ENCODE assay signal across 1 cellular context in the genomic region with DNA sequence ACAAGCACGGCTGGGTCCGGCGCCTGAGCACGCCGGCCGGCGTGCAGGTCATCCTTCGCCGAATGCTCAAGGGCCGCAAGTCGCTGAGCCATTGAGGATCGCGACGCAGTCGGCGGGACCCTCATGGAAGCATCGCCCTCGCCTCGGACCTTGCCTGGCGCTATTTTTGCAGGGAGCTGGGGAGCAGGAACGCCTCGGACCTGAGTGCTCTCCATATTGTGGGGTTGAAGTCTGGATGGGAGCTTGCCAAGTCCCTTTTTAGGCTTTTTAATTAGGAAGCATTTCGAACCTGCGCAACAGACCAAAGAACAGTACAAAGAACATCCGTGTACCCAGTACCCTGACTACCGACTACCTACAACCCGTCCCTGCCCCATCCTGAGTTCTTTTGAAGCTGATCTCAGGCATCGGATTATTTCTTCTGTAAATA.
TF ChIP-seq lines count a peak whose summit lies in the region.

No MANE protein-coding gene starts in this region.

TF ChIP-seq in HepG2, 621 proteins besides CTCF, POLR2A, EP300 and RAD21 (continued from another document):
- TF ChIP-seq, protein P1, sequence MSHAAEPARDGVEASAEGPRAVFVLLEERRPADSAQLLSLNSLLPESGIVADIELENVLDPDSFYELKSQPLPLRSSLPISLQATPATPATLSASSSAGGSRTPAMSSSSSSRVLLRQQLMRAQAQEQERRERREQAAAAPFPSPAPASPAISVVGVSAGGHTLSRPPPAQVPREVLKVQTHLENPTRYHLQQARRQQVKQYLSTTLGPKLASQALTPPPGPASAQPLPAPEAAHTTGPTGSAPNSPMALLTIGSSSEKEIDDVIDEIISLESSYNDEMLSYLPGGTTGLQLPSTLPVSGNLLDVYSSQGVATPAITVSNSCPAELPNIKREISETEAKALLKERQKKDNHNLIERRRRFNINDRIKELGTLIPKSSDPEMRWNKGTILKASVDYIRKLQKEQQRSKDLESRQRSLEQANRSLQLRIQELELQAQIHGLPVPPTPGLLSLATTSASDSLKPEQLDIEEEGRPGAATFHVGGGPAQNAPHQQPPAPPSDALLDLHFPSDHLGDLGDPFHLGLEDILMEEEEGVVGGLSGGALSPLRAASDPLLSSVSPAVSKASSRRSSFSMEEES (CRISPR knock-in tag; IDR thresholded peaks at IDR 0.05): 0 out of 2 replicates have a peak, but pooled peaks have one; percentile 7
- TF ChIP-seq ZNF792 (CRISPR knock-in tag; IDR thresholded peaks at IDR 0.05): no peak
- TF ChIP-seq, protein P2, sequence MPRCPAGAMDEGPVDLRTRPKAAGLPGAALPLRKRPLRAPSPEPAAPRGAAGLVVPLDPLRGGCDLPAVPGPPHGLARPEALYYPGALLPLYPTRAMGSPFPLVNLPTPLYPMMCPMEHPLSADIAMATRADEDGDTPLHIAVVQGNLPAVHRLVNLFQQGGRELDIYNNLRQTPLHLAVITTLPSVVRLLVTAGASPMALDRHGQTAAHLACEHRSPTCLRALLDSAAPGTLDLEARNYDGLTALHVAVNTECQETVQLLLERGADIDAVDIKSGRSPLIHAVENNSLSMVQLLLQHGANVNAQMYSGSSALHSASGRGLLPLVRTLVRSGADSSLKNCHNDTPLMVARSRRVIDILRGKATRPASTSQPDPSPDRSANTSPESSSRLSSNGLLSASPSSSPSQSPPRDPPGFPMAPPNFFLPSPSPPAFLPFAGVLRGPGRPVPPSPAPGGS (CRISPR knock-in tag; IDR thresholded peaks at IDR 0.05): 0 out of 2 replicates have a peak, but pooled peaks have one; percentile 0
- TF ChIP-seq PRMT3 (CRISPR knock-in tag; IDR thresholded peaks at IDR 0.05; ENCODE audit: borderline replicate concordance, low read depth): no peak
- TF ChIP-seq REXO4 (CRISPR knock-in tag; IDR thresholded peaks at IDR 0.05; ENCODE audit: borderline replicate concordance): no peak
- 0 out of 2 replicates have a peak, but pooled peaks have one; percentile 5 for TF ChIP-seq ZBTB20 (CRISPR knock-in tag; IDR thresholded peaks at IDR 0.05; ENCODE audit: borderline replicate concordance, low read depth)
- no peak for TF ChIP-seq NFE2 (CRISPR knock-in tag; IDR thresholded peaks at IDR 0.05)
- TF ChIP-seq, protein P3, sequence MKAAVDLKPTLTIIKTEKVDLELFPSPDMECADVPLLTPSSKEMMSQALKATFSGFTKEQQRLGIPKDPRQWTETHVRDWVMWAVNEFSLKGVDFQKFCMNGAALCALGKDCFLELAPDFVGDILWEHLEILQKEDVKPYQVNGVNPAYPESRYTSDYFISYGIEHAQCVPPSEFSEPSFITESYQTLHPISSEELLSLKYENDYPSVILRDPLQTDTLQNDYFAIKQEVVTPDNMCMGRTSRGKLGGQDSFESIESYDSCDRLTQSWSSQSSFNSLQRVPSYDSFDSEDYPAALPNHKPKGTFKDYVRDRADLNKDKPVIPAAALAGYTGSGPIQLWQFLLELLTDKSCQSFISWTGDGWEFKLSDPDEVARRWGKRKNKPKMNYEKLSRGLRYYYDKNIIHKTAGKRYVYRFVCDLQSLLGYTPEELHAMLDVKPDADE (CRISPR knock-in tag; IDR thresholded peaks at IDR 0.05): no peak
- TF ChIP-seq ZFP37 (CRISPR knock-in tag; IDR thresholded peaks at IDR 0.05; ENCODE audit: borderline replicate concordance): 0 out of 2 replicates have a peak, but pooled peaks have one; percentile 5
- TF ChIP-seq MAFK (conservative IDR thresholded peaks at IDR 0.05 in 1 of 2, IDR thresholded peaks at IDR 0.05 in 1 of 2; ENCODE audit: low read length in 2 of 2): no peak
- no peak for TF ChIP-seq JDP2 (CRISPR knock-in tag; IDR thresholded peaks at IDR 0.05; ENCODE audit: borderline replicate concordance)
- TF ChIP-seq RCOR2 (CRISPR knock-in tag; IDR thresholded peaks at IDR 0.05): no peak
- TF ChIP-seq SPEN (CRISPR knock-in tag; IDR thresholded peaks at IDR 0.05; ENCODE audit: low read depth): no peak
- no peak for TF ChIP-seq ZNF782 (CRISPR knock-in tag; IDR thresholded peaks at IDR 0.05; ENCODE audit: borderline replicate concordance)
- TF ChIP-seq, protein P4, sequence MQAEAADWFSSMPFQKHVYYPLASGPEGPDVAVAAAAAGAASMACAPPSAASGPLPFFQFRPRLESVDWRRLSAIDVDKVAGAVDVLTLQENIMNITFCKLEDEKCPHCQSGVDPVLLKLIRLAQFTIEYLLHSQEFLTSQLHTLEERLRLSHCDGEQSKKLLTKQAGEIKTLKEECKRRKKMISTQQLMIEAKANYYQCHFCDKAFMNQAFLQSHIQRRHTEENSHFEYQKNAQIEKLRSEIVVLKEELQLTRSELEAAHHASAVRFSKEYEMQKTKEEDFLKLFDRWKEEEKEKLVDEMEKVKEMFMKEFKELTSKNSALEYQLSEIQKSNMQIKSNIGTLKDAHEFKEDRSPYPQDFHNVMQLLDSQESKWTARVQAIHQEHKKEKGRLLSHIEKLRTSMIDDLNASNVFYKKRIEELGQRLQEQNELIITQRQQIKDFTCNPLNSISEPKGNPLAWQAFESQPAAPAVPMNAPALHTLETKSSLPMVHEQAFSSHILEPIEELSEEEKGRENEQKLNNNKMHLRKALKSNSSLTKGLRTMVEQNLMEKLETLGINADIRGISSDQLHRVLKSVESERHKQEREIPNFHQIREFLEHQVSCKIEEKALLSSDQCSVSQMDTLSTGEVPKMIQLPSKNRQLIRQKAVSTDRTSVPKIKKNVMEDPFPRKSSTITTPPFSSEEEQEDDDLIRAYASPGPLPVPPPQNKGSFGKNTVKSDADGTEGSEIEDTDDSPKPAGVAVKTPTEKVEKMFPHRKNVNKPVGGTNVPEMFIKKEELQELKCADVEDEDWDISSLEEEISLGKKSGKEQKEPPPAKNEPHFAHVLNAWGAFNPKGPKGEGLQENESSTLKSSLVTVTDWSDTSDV (CRISPR knock-in tag; IDR thresholded peaks at IDR 0.05): no peak
- TF ChIP-seq KAT2B (IDR thresholded peaks at IDR 0.05; ENCODE audit: borderline replicate concordance, low read depth, low read length): no peak
- TF ChIP-seq PHF21A (CRISPR knock-in tag; IDR thresholded peaks at IDR 0.05): no peak
- no peak for TF ChIP-seq KLF16 (CRISPR knock-in tag; IDR thresholded peaks at IDR 0.05)
- TF ChIP-seq, protein P5, sequence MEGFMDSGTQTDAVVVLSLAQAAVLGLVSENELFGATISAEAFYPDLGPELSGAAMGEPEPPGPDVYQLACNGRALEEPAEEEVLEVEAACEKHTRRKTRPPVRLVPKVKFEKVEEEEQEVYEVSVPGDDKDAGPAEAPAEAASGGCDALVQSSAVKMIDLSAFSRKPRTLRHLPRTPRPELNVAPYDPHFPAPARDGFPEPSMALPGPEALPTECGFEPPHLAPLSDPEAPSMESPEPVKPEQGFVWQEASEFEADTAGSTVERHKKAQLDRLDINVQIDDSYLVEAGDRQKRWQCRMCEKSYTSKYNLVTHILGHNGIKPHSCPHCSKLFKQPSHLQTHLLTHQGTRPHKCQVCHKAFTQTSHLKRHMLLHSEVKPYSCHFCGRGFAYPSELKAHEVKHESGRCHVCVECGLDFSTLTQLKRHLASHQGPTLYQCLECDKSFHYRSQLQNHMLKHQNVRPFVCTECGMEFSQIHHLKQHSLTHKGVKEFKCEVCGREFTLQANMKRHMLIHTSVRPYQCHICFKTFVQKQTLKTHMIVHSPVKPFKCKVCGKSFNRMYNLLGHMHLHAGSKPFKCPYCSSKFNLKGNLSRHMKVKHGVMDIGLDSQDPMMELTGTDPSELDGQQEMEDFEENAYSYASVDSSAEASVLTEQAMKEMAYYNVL (CRISPR knock-in tag; IDR thresholded peaks at IDR 0.05; ENCODE audit: borderline replicate concordance): no peak
- TF ChIP-seq ATF7 (IDR thresholded peaks at IDR 0.05): no peak
- no peak for TF ChIP-seq ATF7 (CRISPR knock-in tag; IDR thresholded peaks at IDR 0.05)
- TF ChIP-seq HNF4G (IDR thresholded peaks at IDR 0.05; ENCODE audit: borderline replicate concordance, low read depth, low read length): peak; percentile 4; the same call in 1 of the 2 replicates
- TF ChIP-seq HNF4G (CRISPR knock-in tag; IDR thresholded peaks at IDR 0.05; ENCODE audit: borderline replicate concordance, low read depth): no peak
- no peak for TF ChIP-seq ATRX (CRISPR knock-in tag; IDR thresholded peaks at IDR 0.05; ENCODE audit: borderline replicate concordance)
- TF ChIP-seq YEATS2 (CRISPR knock-in tag; IDR thresholded peaks at IDR 0.05; ENCODE audit: borderline replicate concordance): 0 out of 2 replicates have a peak, but pooled peaks have one; percentile 24
- no peak for TF ChIP-seq MTA1 (CRISPR knock-in tag; IDR thresholded peaks at IDR 0.05; ENCODE audit: borderline replicate concordance)
- TF ChIP-seq AGO2 (optimal IDR thresholded peaks at IDR 0.05; ENCODE audit: low read depth, low read length): peak; percentile 14
- no peak for TF ChIP-seq ZSCAN22 (CRISPR knock-in tag; IDR thresholded peaks at IDR 0.05)
- no peak for TF ChIP-seq KDM5B (CRISPR knock-in tag; IDR thresholded peaks at IDR 0.05; ENCODE audit: borderline replicate concordance)
- TF ChIP-seq, protein P6, sequence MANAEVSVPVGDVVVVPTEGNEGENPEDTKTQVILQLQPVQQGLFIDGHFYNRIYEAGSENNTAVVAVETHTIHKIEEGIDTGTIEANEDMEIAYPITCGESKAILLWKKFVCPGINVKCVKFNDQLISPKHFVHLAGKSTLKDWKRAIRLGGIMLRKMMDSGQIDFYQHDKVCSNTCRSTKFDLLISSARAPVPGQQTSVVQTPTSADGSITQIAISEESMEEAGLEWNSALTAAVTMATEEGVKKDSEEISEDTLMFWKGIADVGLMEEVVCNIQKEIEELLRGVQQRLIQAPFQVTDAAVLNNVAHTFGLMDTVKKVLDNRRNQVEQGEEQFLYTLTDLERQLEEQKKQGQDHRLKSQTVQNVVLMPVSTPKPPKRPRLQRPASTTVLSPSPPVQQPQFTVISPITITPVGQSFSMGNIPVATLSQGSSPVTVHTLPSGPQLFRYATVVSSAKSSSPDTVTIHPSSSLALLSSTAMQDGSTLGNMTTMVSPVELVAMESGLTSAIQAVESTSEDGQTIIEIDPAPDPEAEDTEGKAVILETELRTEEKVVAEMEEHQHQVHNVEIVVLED (CRISPR knock-in tag; IDR thresholded peaks at IDR 0.05; ENCODE audit: borderline replicate concordance): no peak
- TF ChIP-seq, protein P7, sequence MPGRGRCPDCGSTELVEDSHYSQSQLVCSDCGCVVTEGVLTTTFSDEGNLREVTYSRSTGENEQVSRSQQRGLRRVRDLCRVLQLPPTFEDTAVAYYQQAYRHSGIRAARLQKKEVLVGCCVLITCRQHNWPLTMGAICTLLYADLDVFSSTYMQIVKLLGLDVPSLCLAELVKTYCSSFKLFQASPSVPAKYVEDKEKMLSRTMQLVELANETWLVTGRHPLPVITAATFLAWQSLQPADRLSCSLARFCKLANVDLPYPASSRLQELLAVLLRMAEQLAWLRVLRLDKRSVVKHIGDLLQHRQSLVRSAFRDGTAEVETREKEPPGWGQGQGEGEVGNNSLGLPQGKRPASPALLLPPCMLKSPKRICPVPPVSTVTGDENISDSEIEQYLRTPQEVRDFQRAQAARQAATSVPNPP (CRISPR knock-in tag; IDR thresholded peaks at IDR 0.05): 0 out of 2 replicates have a peak, but pooled peaks have one; percentile 4
